In genomic region chr7:156907656-156908055, GRCh38 we compare ENCODE assay signal across 2 cellular contexts.
A peak's percentile ranks its signal among the peaks of the same experiment; 100 is the strongest.
TF ChIP-seq lines count a peak whose summit lies in the region.

No MANE protein-coding gene starts in this region.

TF ChIP-seq in liver, 16 proteins besides CTCF, POLR2A, EP300 and RAD21:
- TF ChIP-seq ATF3 (IDR thresholded peaks at IDR 0.05) = no peak
- no peak for TF ChIP-seq REST (IDR thresholded peaks at IDR 0.05)
- no peak for TF ChIP-seq FOXA1 (IDR thresholded peaks at IDR 0.05)
- peak in 1 of 2 donors; percentile 42 for TF ChIP-seq HNF4A (conservative IDR thresholded peaks at IDR 0.05)
- peak; percentile 32 for TF ChIP-seq YY1 (IDR thresholded peaks at IDR 0.05)
- no peak for TF ChIP-seq TAF1 (conservative IDR thresholded peaks at IDR 0.05)
- TF ChIP-seq HNF4G (IDR thresholded peaks at IDR 0.05) = no peak
- TF ChIP-seq ZBTB33 (IDR thresholded peaks at IDR 0.05) = peak; percentile 40
- TF ChIP-seq SP1 (IDR thresholded peaks at IDR 0.05) = no peak
- peak in 1 of 2 donors; percentile 16 for TF ChIP-seq JUND (IDR thresholded peaks at IDR 0.05)
- TF ChIP-seq EGR1 (IDR thresholded peaks at IDR 0.05; ENCODE audit: low read depth in 2 of 2) = peak in 1 of 2 donors; percentile 31
- peak in 1 of 2 donors; percentile 67 for TF ChIP-seq RXRA (IDR thresholded peaks at IDR 0.05)
- no peak for TF ChIP-seq NR2F2 (IDR thresholded peaks at IDR 0.05)
- TF ChIP-seq GABPA (IDR thresholded peaks at IDR 0.05 in 1 of 2, conservative IDR thresholded peaks at IDR 0.05 in 1 of 2) = peak in 1 of 2 donors; percentile 44
- no peak for TF ChIP-seq FOXA2 (IDR thresholded peaks at IDR 0.05)
- peak; percentile 44 for TF ChIP-seq MAX (IDR thresholded peaks at IDR 0.05)

TF ChIP-seq in HepG2, 621 proteins besides CTCF, POLR2A, EP300 and RAD21 (continued from another document):
- TF ChIP-seq NR0B2 (CRISPR knock-in tag; IDR thresholded peaks at IDR 0.05) = no peak
- TF ChIP-seq TSC22D2 (CRISPR knock-in tag; IDR thresholded peaks at IDR 0.05; ENCODE audit: borderline replicate concordance) = no peak
- TF ChIP-seq U2AF1 (optimal IDR thresholded peaks at IDR 0.05; ENCODE audit: low read depth, low read length) = no peak
- TF ChIP-seq IRF2 (CRISPR knock-in tag; IDR thresholded peaks at IDR 0.05) = no peak
- TF ChIP-seq PCBP1 (IDR thresholded peaks at IDR 0.05; ENCODE audit: borderline replicate concordance, low read depth, low read length) = no peak
- TF ChIP-seq MIXL1 (CRISPR knock-in tag; IDR thresholded peaks at IDR 0.05) = no peak
- no peak for TF ChIP-seq TFDP2 (CRISPR knock-in tag; IDR thresholded peaks at IDR 0.05)
- no peak for TF ChIP-seq ZMYM3 (CRISPR knock-in tag; IDR thresholded peaks at IDR 0.05)
- no peak for TF ChIP-seq CENPBD1 (CRISPR knock-in tag; IDR thresholded peaks at IDR 0.05; ENCODE audit: borderline replicate concordance, low read depth)
- TF ChIP-seq ZBTB20 (CRISPR knock-in tag; IDR thresholded peaks at IDR 0.05; ENCODE audit: borderline replicate concordance, low read depth) = no peak
- no peak for TF ChIP-seq ZNF350 (CRISPR knock-in tag; IDR thresholded peaks at IDR 0.05; ENCODE audit: borderline replicate concordance, low read depth)
- TF ChIP-seq XBP1 (CRISPR knock-in tag; IDR thresholded peaks at IDR 0.05) = no peak
